Comparison of ENCODE assay signal across 1 cellular context in genomic region chr22:35314161-35314942, GRCh38.
TF ChIP-seq lines count a peak whose summit lies in the region.

No MANE protein-coding gene starts in this region.

TF ChIP-seq in HepG2, 621 proteins besides CTCF, POLR2A, EP300 and RAD21:
- no peak for TF ChIP-seq TARDBP (CRISPR knock-in tag; IDR thresholded peaks at IDR 0.05)
- TF ChIP-seq, protein P1, sequence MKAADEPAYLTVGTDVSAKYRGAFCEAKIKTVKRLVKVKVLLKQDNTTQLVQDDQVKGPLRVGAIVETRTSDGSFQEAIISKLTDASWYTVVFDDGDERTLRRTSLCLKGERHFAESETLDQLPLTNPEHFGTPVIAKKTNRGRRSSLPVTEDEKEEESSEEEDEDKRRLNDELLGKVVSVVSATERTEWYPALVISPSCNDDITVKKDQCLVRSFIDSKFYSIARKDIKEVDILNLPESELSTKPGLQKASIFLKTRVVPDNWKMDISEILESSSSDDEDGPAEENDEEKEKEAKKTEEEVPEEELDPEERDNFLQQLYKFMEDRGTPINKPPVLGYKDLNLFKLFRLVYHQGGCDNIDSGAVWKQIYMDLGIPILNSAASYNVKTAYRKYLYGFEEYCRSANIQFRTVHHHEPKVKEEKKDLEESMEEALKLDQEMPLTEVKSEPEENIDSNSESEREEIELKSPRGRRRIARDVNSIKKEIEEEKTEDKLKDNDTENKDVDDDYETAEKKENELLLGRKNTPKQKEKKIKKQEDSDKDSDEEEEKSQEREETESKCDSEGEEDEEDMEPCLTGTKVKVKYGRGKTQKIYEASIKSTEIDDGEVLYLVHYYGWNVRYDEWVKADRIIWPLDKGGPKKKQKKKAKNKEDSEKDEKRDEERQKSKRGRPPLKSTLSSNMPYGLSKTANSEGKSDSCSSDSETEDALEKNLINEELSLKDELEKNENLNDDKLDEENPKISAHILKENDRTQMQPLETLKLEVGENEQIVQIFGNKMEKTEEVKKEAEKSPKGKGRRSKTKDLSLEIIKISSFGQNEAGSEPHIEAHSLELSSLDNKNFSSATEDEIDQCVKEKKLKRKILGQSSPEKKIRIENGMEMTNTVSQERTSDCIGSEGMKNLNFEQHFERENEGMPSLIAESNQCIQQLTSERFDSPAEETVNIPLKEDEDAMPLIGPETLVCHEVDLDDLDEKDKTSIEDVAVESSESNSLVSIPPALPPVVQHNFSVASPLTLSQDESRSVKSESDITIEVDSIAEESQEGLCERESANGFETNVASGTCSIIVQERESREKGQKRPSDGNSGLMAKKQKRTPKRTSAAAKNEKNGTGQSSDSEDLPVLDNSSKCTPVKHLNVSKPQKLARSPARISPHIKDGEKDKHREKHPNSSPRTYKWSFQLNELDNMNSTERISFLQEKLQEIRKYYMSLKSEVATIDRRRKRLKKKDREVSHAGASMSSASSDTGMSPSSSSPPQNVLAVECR (CRISPR knock-in tag; IDR thresholded peaks at IDR 0.05; ENCODE audit: borderline replicate concordance), result no peak
- no peak for TF ChIP-seq ZNF331 (CRISPR knock-in tag; IDR thresholded peaks at IDR 0.05)
- no peak for TF ChIP-seq ZNF691 (CRISPR knock-in tag; IDR thresholded peaks at IDR 0.05; ENCODE audit: borderline replicate concordance, low read depth)
- TF ChIP-seq DNMT1 (CRISPR knock-in tag; IDR thresholded peaks at IDR 0.05), result no peak
- no peak for TF ChIP-seq LCORL (IDR thresholded peaks at IDR 0.05)
- TF ChIP-seq LCORL (CRISPR knock-in tag; IDR thresholded peaks at IDR 0.05), result no peak
- TF ChIP-seq ZFP36 (IDR thresholded peaks at IDR 0.05; ENCODE audit: borderline replicate concordance, low read depth, low read length, partially characterized antibody), result no peak
- TF ChIP-seq MNT (IDR thresholded peaks at IDR 0.05), result no peak
- TF ChIP-seq IRF1 (CRISPR knock-in tag; IDR thresholded peaks at IDR 0.05; ENCODE audit: low read depth), result no peak
- TF ChIP-seq, protein P2, sequence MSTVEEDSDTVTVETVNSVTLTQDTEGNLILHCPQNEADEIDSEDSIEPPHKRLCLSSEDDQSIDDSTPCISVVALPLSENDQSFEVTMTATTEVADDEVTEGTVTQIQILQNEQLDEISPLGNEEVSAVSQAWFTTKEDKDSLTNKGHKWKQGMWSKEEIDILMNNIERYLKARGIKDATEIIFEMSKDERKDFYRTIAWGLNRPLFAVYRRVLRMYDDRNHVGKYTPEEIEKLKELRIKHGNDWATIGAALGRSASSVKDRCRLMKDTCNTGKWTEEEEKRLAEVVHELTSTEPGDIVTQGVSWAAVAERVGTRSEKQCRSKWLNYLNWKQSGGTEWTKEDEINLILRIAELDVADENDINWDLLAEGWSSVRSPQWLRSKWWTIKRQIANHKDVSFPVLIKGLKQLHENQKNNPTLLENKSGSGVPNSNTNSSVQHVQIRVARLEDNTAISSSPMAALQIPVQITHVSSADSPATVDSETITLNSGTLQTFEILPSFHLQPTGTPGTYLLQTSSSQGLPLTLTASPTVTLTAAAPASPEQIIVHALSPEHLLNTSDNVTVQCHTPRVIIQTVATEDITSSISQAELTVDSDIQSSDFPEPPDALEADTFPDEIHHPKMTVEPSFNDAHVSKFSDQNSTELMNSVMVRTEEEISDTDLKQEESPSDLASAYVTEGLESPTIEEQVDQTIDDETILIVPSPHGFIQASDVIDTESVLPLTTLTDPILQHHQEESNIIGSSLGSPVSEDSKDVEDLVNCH (CRISPR knock-in tag; IDR thresholded peaks at IDR 0.05), result no peak
- no peak for TF ChIP-seq SOX6 (IDR thresholded peaks at IDR 0.05)
- TF ChIP-seq SOX6 (CRISPR knock-in tag; IDR thresholded peaks at IDR 0.05), result no peak
- no peak for TF ChIP-seq ZBTB38 (CRISPR knock-in tag; IDR thresholded peaks at IDR 0.05)
- TF ChIP-seq SALL1 (CRISPR knock-in tag; IDR thresholded peaks at IDR 0.05), result no peak
- no peak for TF ChIP-seq IKZF1 (IDR thresholded peaks at IDR 0.05)
- TF ChIP-seq ZNF788 (CRISPR knock-in tag; IDR thresholded peaks at IDR 0.05; ENCODE audit: borderline replicate concordance), result no peak
- no peak for TF ChIP-seq ZNF607 (CRISPR knock-in tag; IDR thresholded peaks at IDR 0.05; ENCODE audit: borderline replicate concordance)
- no peak for TF ChIP-seq RBFOX2 (IDR thresholded peaks at IDR 0.05; ENCODE audit: low read depth, low read length)
- no peak for TF ChIP-seq ZNF589 (CRISPR knock-in tag; conservative IDR thresholded peaks at IDR 0.05)
- no peak for TF ChIP-seq DNMT3B (CRISPR knock-in tag; conservative IDR thresholded peaks at IDR 0.05)
- TF ChIP-seq HOXA5 (CRISPR knock-in tag; IDR thresholded peaks at IDR 0.05), result no peak
